Comparison of ENCODE assay signal across 10 cellular contexts in the genomic region with DNA sequence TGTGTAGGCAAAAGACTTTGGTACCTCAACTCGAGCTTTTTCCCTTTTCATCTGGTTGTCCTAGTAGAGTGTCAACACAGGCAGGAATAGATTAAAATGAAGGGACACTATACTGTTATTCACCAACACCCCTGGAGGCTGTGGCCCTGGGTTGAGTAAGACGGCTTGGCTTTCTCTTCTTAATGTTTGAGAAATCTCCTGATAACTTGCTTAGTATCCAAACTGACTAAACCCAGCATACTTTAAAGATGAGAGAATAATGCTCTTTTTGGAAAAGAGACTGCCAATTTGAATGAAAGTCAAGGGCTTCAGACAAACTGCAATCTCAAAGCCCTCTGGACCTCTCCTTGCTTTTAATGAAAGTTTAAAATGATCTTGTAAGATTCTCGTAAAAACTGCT. TPM values are rescaled to one million over a fixed set of nuclear protein-coding genes. Genes with fewer than 3 reads are reported as not detected.
DNase-seq lines count a peak whose midpoint lies in the region; ATAC-seq and TF ChIP-seq lines count a peak whose summit lies in the region.
"Had no signal": no experiment of that assay in that cellular context is flagged by ENCODE, and none has a peak within 500 bp of the region (broad histone marks: within the 10 kb centered on the region; RNA-seq: fewer than 3 reads in every experiment).

No MANE protein-coding gene starts in this region.

- no peak for DNase-seq in CD4-positive, alpha-beta memory T cell
- DNase-seq in OCI-LY7 (ENCODE audit: low spot score), result no peak
- peak; percentile 92 for DNase-seq in fibroblast of peridontal ligament (ENCODE audit: extremely low read depth)
- peak; percentile 84 for DNase-seq in osteoblast (ENCODE audit: insufficient read length, low spot score, missing footprints)
- DNase-seq in endodermal cell, result no peak
- DNase-seq in SJCRH30, result no peak
- DNase-seq in UCSD-AML1 (lab: John Stamatoyannopoulos, UW; ENCODE audit: unreplicated experiment), result no peak

- peaks cover 0 to 2% of the 10 kb centered on the region in 2 donors for H3K27me3 Mint-ChIP-seq in CD4-positive, alpha-beta memory T cell
- H3K27me3 Mint-ChIP-seq in endodermal cell (ENCODE audit: insufficient read depth), result no peaks in the 10 kb centered on the region
- H3K27me3 Mint-ChIP-seq: type B pancreatic cell had no signal

- H2AFZ ChIP-seq in OCI-LY7 (ENCODE audit: low read length) (peak overlapping the region; percentile 85), osteoblast (ENCODE audit: low read length) (peak overlapping the region; percentile 40)

- ATAC-seq in HG03095 (IDR thresholded peaks at IDR 0.05; ENCODE audit: unreplicated experiment), result no peak

- BruUV-seq in OCI-LY7 (replicated peaks; lab: Mats Ljungman, UMichigan), result no TSS peak

- H3K9me3 ChIP-seq in CD4-positive, alpha-beta memory T cell (ENCODE audit: control insufficient read depth in 1 of 2, low read length in 2 of 2), result no peaks in the 10 kb centered on the region
- no peaks in the 10 kb centered on the region for H3K9me3 ChIP-seq in OCI-LY7 (ENCODE audit: low read length)
- no peaks in the 10 kb centered on the region for H3K9me3 ChIP-seq in osteoblast (ENCODE audit: low read depth, low read length)
- H3K9me3 ChIP-seq in endodermal cell (ENCODE audit: control insufficient read depth, low read length), result no peaks in the 10 kb centered on the region
- no peaks in the 10 kb centered on the region for H3K9me3 ChIP-seq in SJCRH30 (replicated peaks)

- H3K79me2 ChIP-seq in OCI-LY7 (ENCODE audit: insufficient read depth, low read depth, low read length) (peaks cover 11% of the 10 kb centered on the region), osteoblast (ENCODE audit: insufficient read depth, low read length) (peaks cover 25% of the 10 kb centered on the region)

- peak overlapping the region in 1 of 8 donors; percentile 33 for H3K4me3 Mint-ChIP-seq in CD4-positive, alpha-beta memory T cell
- no peak overlapping the region for H3K4me3 Mint-ChIP-seq in endodermal cell
- H3K4me3 Mint-ChIP-seq: T-helper 1 cell treated with Interleukin-12 subunit alpha and Interleukin-12 subunit beta and Interleukin-4 antibody, amounts not matched to agents 30 μg/mL and 1 μg/mL, for 36 hours; type B pancreatic cell had no signal

- peaks cover 12 to 41% (median 27%) of the 10 kb centered on the region in 4 donors for H3K4me1 Mint-ChIP-seq in CD4-positive, alpha-beta memory T cell
- H3K4me1 Mint-ChIP-seq in endodermal cell, result peaks cover 32% of the 10 kb centered on the region

- no peak overlapping the region for H3K4me3 ChIP-seq in CD4-positive, alpha-beta memory T cell (ENCODE audit: low read length in 2 of 2)
- H3K4me3 ChIP-seq in OCI-LY7 (ENCODE audit: low read depth, low read length, poor library complexity, severe bottlenecking) (peak overlapping the region; percentile 10), osteoblast (ENCODE audit: insufficient read depth, low read length) (no peak overlapping the region), endodermal cell (ENCODE audit: low read length) (no peak overlapping the region), SJCRH30 (no peak overlapping the region)

- POLR2A ChIA-PET in CD4-positive, alpha-beta memory T cell (lab: Charles Lee; ENCODE audit: partially characterized antibody), result interaction anchor here (0.9 kb wide), 1 partner anchor 454 kb away, joined by 3 read pairs; the partner anchor contains the start of genes DTL and INTS7
- POLR2A ChIA-PET in OCI-LY7 (lab: Charles Lee), result interaction anchor here (1.1 kb wide), 1 partner anchor 10 kb away, joined by 3 read pairs; no protein-coding TSS in a partner anchor

- CTCF ChIA-PET in CD4-positive, alpha-beta memory T cell (lab: Charles Lee; ENCODE audit: partially characterized antibody), result no interaction called here
- CTCF ChIA-PET in OCI-LY7 (lab: Charles Lee; ENCODE audit: unreplicated experiment), result no interaction called here

- H3K27me3 ChIP-seq in CD4-positive, alpha-beta memory T cell (ENCODE audit: insufficient read depth, low read length), result no peaks in the 10 kb centered on the region
- H3K27me3 ChIP-seq in osteoblast (ENCODE audit: insufficient read depth, low read length) (no peaks in the 10 kb centered on the region), endodermal cell (ENCODE audit: control insufficient read depth, insufficient read depth, low read length, poor library complexity, severe bottlenecking) (no peaks in the 10 kb centered on the region), SJCRH30 (no peaks in the 10 kb centered on the region)

- H3K27ac ChIP-seq in CD4-positive, alpha-beta memory T cell (ENCODE audit: low read depth, low read length), result no peak overlapping the region
- H3K27ac ChIP-seq in OCI-LY7 (ENCODE audit: low read depth, low read length, poor library complexity, severe bottlenecking), result peak overlapping the region; percentile 44
- H3K27ac ChIP-seq in osteoblast (ENCODE audit: low read depth, low read length), result peak overlapping the region; percentile 83
- no peak overlapping the region for H3K27ac ChIP-seq in endodermal cell (ENCODE audit: low read depth, low read length)
- no peak overlapping the region for H3K27ac ChIP-seq in SJCRH30

- no peaks in the 10 kb centered on the region for H3K36me3 ChIP-seq in CD4-positive, alpha-beta memory T cell (ENCODE audit: insufficient read depth, low read length)
- H3K36me3 ChIP-seq in OCI-LY7 (ENCODE audit: insufficient read depth, low read length) (no peaks in the 10 kb centered on the region), osteoblast (ENCODE audit: insufficient read depth, low read length) (no peaks in the 10 kb centered on the region), endodermal cell (ENCODE audit: control insufficient read depth, insufficient read depth, low read length) (no peaks in the 10 kb centered on the region), SJCRH30 (no peaks in the 10 kb centered on the region; the same call in 1 of the 2 replicates)

- 46% methylated on average over 3 of the region's 3 CpGs; no CpG with 5 or more reads in 1 of the 2 experiments for WGBS in endodermal cell (ENCODE audit: insufficient coverage in 1 of 2, insufficient read length in 1 of 2), 2 experiments

- no peak overlapping the region for H3K9ac ChIP-seq in endodermal cell (ENCODE audit: extremely low read depth, low read length, poor library complexity, severe bottlenecking)

- H3K36me3 Mint-ChIP-seq in CD4-positive, alpha-beta memory T cell, result peaks cover 0 to 9% of the 10 kb centered on the region in 2 donors
- no peaks in the 10 kb centered on the region for H3K36me3 Mint-ChIP-seq in endodermal cell (ENCODE audit: low read depth)

- intact Hi-C loops in CD4-positive, alpha-beta memory T cell (cut with micrococcal nuclease), result no loop called here
- intact Hi-C loops in OCI-LY7 (cut with micrococcal nuclease; ENCODE audit: unreplicated experiment), result no loop called here

- H3K9me2 ChIP-seq in OCI-LY7 (ENCODE audit: insufficient read depth, low read length), result no peaks in the 10 kb centered on the region

- H4K20me1 ChIP-seq in OCI-LY7 (ENCODE audit: insufficient read depth, low read length) (peaks cover 8% of the 10 kb centered on the region; the same call in 1 of the 2 replicates), osteoblast (ENCODE audit: insufficient read depth, low read length) (peaks cover 15% of the 10 kb centered on the region)

- H3K4me2 ChIP-seq in OCI-LY7 (ENCODE audit: low read length) (peak overlapping the region; percentile 35), osteoblast (ENCODE audit: insufficient read depth, low read length) (no peak overlapping the region)

- no peaks in the 10 kb centered on the region for H3K9me3 Mint-ChIP-seq in CD4-positive, alpha-beta memory T cell
- no peaks in the 10 kb centered on the region for H3K9me3 Mint-ChIP-seq in endodermal cell
- H3K9me3 Mint-ChIP-seq: T-helper 1 cell treated with Interleukin-12 subunit alpha and Interleukin-12 subunit beta and Interleukin-4 antibody, amounts not matched to agents 30 μg/mL and 1 μg/mL, for 36 hours; type B pancreatic cell had no signal

- H3K4me1 ChIP-seq in CD4-positive, alpha-beta memory T cell (ENCODE audit: insufficient read depth, low read length), result peaks cover 23% of the 10 kb centered on the region
- H3K4me1 ChIP-seq in OCI-LY7 (ENCODE audit: insufficient read depth, low read length, poor library complexity, severe bottlenecking), result peaks cover 37% of the 10 kb centered on the region
- H3K4me1 ChIP-seq in osteoblast (ENCODE audit: insufficient read depth, low read length), result peaks cover 32% of the 10 kb centered on the region
- H3K4me1 ChIP-seq in endodermal cell (ENCODE audit: control insufficient read depth, insufficient read depth, low read length), result peaks cover 8% of the 10 kb centered on the region
- H3K4me1 ChIP-seq in SJCRH30, result peaks cover 4% of the 10 kb centered on the region; the same call in 1 of the 2 replicates

- peak overlapping the region in 4 of 7 donors; percentile 17 to 97 (median 44) for H3K27ac Mint-ChIP-seq in CD4-positive, alpha-beta memory T cell
- no peak overlapping the region for H3K27ac Mint-ChIP-seq in endodermal cell

- TF ChIP-seq CTCF in OCI-LY7 (conservative IDR thresholded peaks at IDR 0.05; ENCODE audit: low read length), result no peak
- no peak for TF ChIP-seq CTCF in osteoblast (IDR thresholded peaks at IDR 0.05; ENCODE audit: extremely low read depth, low read depth, low read length)
- no peak for TF ChIP-seq CTCF in endodermal cell (conservative IDR thresholded peaks at IDR 0.05)

RNA-seq across cellular contexts. Expression of gene SLC30A1, which starts 2.6 kb away (rescaled TPM):
- total RNA-seq in CD4-positive, alpha-beta memory T cell, result 10 to 100 TPM; 10.1 to 10.6 TPM
- 1 to 10 TPM; 2.5 to 2.6 TPM for polyA plus RNA-seq in CD4-positive, alpha-beta memory T cell
- 6.1 and 6.5 TPM in 2 replicates for total RNA-seq in OCI-LY7 (2014; rRNA removed; shearing (Covaris generic))
- total RNA-seq in OCI-LY7 (2022) (6.3 and 7.9 TPM in 2 replicates), osteoblast (39.5 and 49.9 TPM in 2 replicates), endodermal cell (10 to 100 TPM in 1 of 2 donors, 1 to 10 TPM in 1; 9.0 to 14.0 TPM)
- 12.3 TPM for polyA plus RNA-seq in endodermal cell (2013, experiment 1 of 2)
- polyA plus RNA-seq in endodermal cell (2013, experiment 2 of 2), result 11.4 TPM
- 18.5 and 21.3 TPM in 2 replicates for total RNA-seq in SJCRH30 (2014; rRNA removed; shearing (Covaris generic))

Comparison
In these comparisons a context has a peak if more than half of its experiments do, and no peak if none do; other contexts are left out.
1. DNase-seq: peak in fibroblast of peridontal ligament (single experiment) and osteoblast (single experiment); none in CD4-positive, alpha-beta memory T cell (0 of 5), OCI-LY7 (single experiment), endodermal cell (single experiment), SJCRH30 (0 of 2) and UCSD-AML1 (single experiment).
2. H3K27ac ChIP-seq: peak in OCI-LY7 (single experiment) and osteoblast (single experiment); none in CD4-positive, alpha-beta memory T cell (single experiment), endodermal cell (single experiment) and SJCRH30 (single experiment).